Comparison of ENCODE assay signal across 8 cellular contexts in the genomic region with DNA sequence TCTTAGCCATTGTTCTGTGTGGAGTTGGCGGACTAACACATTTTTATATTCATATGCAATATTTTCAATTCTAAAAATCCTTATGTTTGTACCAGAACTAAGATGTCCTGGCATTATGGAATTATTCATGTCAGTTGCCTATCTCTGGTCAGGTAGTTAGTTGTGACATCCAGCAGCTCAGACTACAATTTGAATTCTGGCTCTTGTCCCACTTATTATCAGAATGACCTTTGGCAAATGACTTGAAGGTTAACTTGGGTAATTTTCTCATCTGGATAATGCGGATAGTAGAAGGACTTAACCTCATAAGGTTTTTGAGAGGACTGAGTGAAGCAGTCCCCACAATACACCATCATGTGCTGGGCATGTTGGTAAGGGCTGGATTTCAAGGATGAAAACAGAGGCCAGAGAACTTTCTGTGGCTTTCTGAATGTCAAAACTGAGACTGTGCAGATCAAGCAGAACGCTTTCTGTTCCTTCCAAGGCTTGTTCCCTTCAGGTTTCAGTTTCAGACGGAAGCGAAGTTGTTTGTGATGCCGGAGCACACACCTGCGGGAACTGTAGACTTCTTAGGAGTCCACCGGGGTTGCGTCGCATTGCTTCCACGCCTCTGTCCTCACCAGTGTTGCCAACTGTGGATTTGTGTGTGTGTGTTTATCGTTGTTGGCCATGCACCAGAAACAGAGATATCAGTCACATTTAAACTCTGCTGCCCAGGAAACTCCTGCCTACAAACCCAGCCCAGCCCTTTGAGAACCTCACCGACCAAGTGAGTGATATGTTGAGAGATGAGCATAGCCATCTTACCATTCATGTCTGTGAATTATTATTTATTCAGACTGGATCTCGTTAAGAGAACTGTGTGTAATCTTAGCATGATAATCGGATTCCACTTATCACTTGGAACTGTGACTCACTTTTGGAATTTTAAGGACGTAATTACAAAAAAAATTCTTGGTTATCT.
A peak's percentile ranks its signal among the peaks of the same experiment; 100 is the strongest.
DNase-seq lines count a peak whose midpoint lies in the region; ATAC-seq, FAIRE-seq and TF ChIP-seq lines count a peak whose summit lies in the region.

No MANE protein-coding gene starts in this region.

- H3K27ac ChIP-seq in small intestine (ENCODE audit: low read depth in 1 of 2, low read length in 1 of 2) (peak overlapping the region; percentile 86 to 89), neuronal stem cell (replicated peaks; ENCODE audit: low read length) (no peak overlapping the region)

- H3K23ac ChIP-seq in neuronal stem cell (ENCODE audit: low read depth, low read length, poor library complexity) = no peak overlapping the region

- TF ChIP-seq CTCF in epithelial cell of proximal tubule (conservative IDR thresholded peaks at IDR 0.05; ENCODE audit: low read depth, low read length) = no peak

- H3K79me1 ChIP-seq in neuronal stem cell (ENCODE audit: low read depth, low read length) = no peaks in the 10 kb centered on the region

- H4K8ac ChIP-seq in neuronal stem cell (ENCODE audit: low read depth, low read length) = no peak overlapping the region

- no peaks in the 10 kb centered on the region for H3K9me3 ChIP-seq in small intestine (ENCODE audit: control insufficient read depth, low read depth)
- peaks cover 5% of the 10 kb centered on the region in 2 donors for H3K9me3 ChIP-seq in neuronal stem cell (replicated peaks in 1 of 2; ENCODE audit: control insufficient read depth in 2 of 2, insufficient read depth in 1 of 2, low read depth in 1 of 2, low read length in 2 of 2)

- no peak overlapping the region for H2BK12ac ChIP-seq in neuronal stem cell (ENCODE audit: low read length)

- no peak overlapping the region for H4K91ac ChIP-seq in neuronal stem cell (ENCODE audit: low read depth, low read length, poor library complexity)

- H3K18ac ChIP-seq in neuronal stem cell (ENCODE audit: low read length) = no peak overlapping the region

- no peak overlapping the region for H2AK5ac ChIP-seq in neuronal stem cell (ENCODE audit: low read depth, low read length)

- H2BK120ac ChIP-seq in neuronal stem cell (ENCODE audit: low read depth, low read length) = no peak overlapping the region

- no peaks in the 10 kb centered on the region for H3K27me3 ChIP-seq in small intestine (ENCODE audit: control insufficient read depth in 2 of 2, insufficient read depth in 2 of 2, low read length in 2 of 2)
- no peaks in the 10 kb centered on the region for H3K27me3 ChIP-seq in neuronal stem cell (ENCODE audit: control insufficient read depth in 3 of 3, insufficient read depth in 3 of 3, low read depth in 1 of 3, low read length in 3 of 3)

- no peak overlapping the region for H3K27ac Mint-ChIP-seq in T-helper 2 cell treated with Interferon-gamma antibody and Interleukin-4, amounts not matched to agents 5 μg/mL and 100 μg/mL, for 36 hours

- no peak overlapping the region for H3K14ac ChIP-seq in neuronal stem cell (ENCODE audit: low read length)

- H2AFZ ChIP-seq in neuronal stem cell (ENCODE audit: low read length) = no peak overlapping the region

- H3K9me3 Mint-ChIP-seq in T-helper 2 cell treated with Interferon-gamma antibody and Interleukin-4, amounts not matched to agents 5 μg/mL and 100 μg/mL, for 36 hours = no peaks in the 10 kb centered on the region

- no peak for TF ChIP-seq POLR2A in GM18505 (IDR thresholded peaks at IDR 0.05; ENCODE audit: borderline replicate concordance, extremely low read depth, insufficient read depth, insufficient read length)

- H3K36me3 ChIP-seq in small intestine (ENCODE audit: control insufficient read depth in 2 of 2, insufficient read depth in 2 of 2, low read length in 2 of 2) = no peaks in the 10 kb centered on the region
- peaks cover 0 to 1% of the 10 kb centered on the region in 2 donors for H3K36me3 ChIP-seq in neuronal stem cell (replicated peaks in 1 of 2; ENCODE audit: control insufficient read depth in 2 of 2, insufficient read depth in 2 of 2, low read length in 2 of 2)

- FAIRE-seq in GM19239 (lab: Jason Lieb, UNC) = peak; percentile 81
- peak; percentile 39 for FAIRE-seq in small intestine (lab: Jason Lieb, UNC)

- H3K4me1 Mint-ChIP-seq in T-helper 2 cell treated with Interferon-gamma antibody and Interleukin-4, amounts not matched to agents 5 μg/mL and 100 μg/mL, for 36 hours (ENCODE audit: low read depth) = no peaks in the 10 kb centered on the region

- no peak overlapping the region for H3K4me3 Mint-ChIP-seq in T-helper 2 cell treated with Interferon-gamma antibody and Interleukin-4, amounts not matched to agents 5 μg/mL and 100 μg/mL, for 36 hours

- 8 to 40% (median 30%) methylated on average over 16 of the region's 16 CpGs for WGBS in small intestine, 3 donors
- no CpG with 5 or more reads among the region's 16 CpGs for WGBS in neuronal stem cell (ENCODE audit: extremely low coverage in 2 of 2, insufficient read length in 2 of 2, insufficient replicate concordance in 1 of 2), 2 donors

- H2BK15ac ChIP-seq in neuronal stem cell (ENCODE audit: low read length) = no peak overlapping the region

- no peaks in the 10 kb centered on the region for H3K36me3 Mint-ChIP-seq in T-helper 2 cell treated with Interferon-gamma antibody and Interleukin-4, amounts not matched to agents 5 μg/mL and 100 μg/mL, for 36 hours (ENCODE audit: low read depth)

- DNase-seq in GM19239 (ENCODE audit: insufficient read length, low spot score) = peak; percentile 9
- no peak for DNase-seq in epithelial cell of proximal tubule (ENCODE audit: low read depth)
- DNase-seq in small intestine = peak; percentile 97
- DNase-seq in NCI-H1048 (lab: John Stamatoyannopoulos, UW) = no peak
- DNase-seq in T-helper 2 cell treated with Interferon-gamma antibody and Interleukin-4, amounts not matched to agents 5 μg/mL and 100 μg/mL, for 36 hours (ENCODE audit: low spot score) = no peak
- DNase-seq in neuronal stem cell (ENCODE audit: low spot score) = no peak

- H3K4me3 ChIP-seq in epithelial cell of proximal tubule (ENCODE audit: low read depth, low read length) = peak overlapping the region; percentile 56
- peak overlapping the region in 1 of 2 donors; percentile 41 for H3K4me3 ChIP-seq in small intestine (ENCODE audit: low read depth in 1 of 2, low read length in 2 of 2)
- H3K4me3 ChIP-seq in neuronal stem cell (ENCODE audit: low read length in 2 of 2) = no peak overlapping the region

- H3K4me1 ChIP-seq in small intestine (ENCODE audit: control insufficient read depth in 2 of 2, insufficient read depth in 1 of 2, low read depth in 1 of 2, low read length in 1 of 2) = peaks cover 1 to 2% of the 10 kb centered on the region in 2 donors
- peaks cover 0 to 3% of the 10 kb centered on the region in 2 donors for H3K4me1 ChIP-seq in neuronal stem cell (ENCODE audit: control insufficient read depth in 2 of 2, insufficient read depth in 1 of 2, low read depth in 1 of 2, low read length in 2 of 2)

- peak; percentile 60 for ATAC-seq in HG03139 (IDR thresholded peaks at IDR 0.05; ENCODE audit: unreplicated experiment)
- no peak for ATAC-seq in GM18505 (IDR thresholded peaks at IDR 0.05; ENCODE audit: unreplicated experiment)

- no peak overlapping the region for H3K4ac ChIP-seq in neuronal stem cell (ENCODE audit: low read length)

- H3K9ac ChIP-seq in neuronal stem cell (ENCODE audit: low read depth, low read length, poor library complexity) = no peak overlapping the region

- no peak overlapping the region for H3K4me2 ChIP-seq in neuronal stem cell (ENCODE audit: insufficient read depth, low read length, poor library complexity, severe bottlenecking)

- no peak overlapping the region for H2BK5ac ChIP-seq in neuronal stem cell (ENCODE audit: low read length)

- no peaks in the 10 kb centered on the region for H3K27me3 Mint-ChIP-seq in T-helper 2 cell treated with Interferon-gamma antibody and Interleukin-4, amounts not matched to agents 5 μg/mL and 100 μg/mL, for 36 hours (ENCODE audit: low read depth)

Comparison
In these comparisons a context has a peak if more than half of its experiments do, and no peak if none do; other contexts are left out.
1. DNase-seq: peak in GM19239 (single experiment) and small intestine (single experiment); none in epithelial cell of proximal tubule (single experiment), NCI-H1048 (single experiment), T-helper 2 cell treated with Interferon-gamma antibody and Interleukin-4, amounts not matched to agents 5 μg/mL and 100 μg/mL, for 36 hours (single experiment) and neuronal stem cell (single experiment).